Comparison of ENCODE assay signal across 27 cellular contexts in the genomic region with DNA sequence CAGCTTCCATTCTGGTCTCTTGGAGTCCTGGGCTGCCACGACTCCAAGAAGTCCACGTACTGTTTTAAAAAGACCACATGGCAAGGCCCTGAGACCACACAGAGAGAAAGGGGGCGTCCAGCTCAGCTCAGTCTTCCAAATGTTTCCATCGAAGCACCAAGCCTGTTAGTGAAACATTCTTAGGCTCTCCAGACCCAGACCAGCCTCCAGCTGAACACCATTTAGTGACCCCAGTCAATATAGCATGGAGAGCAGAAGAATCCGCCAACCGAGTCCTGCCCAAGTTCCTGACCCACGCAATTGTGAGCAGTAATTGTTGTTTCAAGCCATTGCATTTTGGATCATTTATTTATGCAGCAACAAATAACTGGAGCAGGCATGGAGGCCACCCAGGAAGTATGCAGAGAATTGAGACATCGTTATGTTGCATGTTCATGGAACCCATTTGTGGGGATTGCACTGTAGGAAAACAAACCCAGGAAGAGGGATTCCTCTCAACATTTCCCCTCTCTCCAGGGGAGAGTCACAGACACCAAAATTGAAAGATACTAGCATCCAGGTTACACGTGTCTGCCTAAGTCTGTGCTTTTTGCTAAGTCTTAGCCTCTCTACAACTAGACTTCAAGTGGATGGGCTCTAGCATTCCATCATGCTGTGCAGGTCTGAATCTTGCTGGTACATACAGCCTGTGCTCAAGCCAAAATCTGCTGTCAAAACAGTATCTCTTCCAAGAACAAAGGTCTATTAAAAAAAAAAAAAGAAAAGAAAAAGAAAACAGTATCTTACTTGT.
"Had no signal": no experiment of that assay in that cellular context is flagged by ENCODE, and none has a peak within 500 bp of the region (broad histone marks: within the 10 kb centered on the region; RNA-seq: fewer than 3 reads in every experiment).

No MANE protein-coding gene starts in this region.

- H3K27me3 ChIP-seq: colonic mucosa, gastrocnemius medialis, hepatocyte had no signal

- ATAC-seq: effector memory CD8-positive, alpha-beta T cell; esophagus mucosa; gastrocnemius medialis; left lobe of liver; lower lobe of right lung; mucosa of descending colon had no signal

- H3K4me1 ChIP-seq: colonic mucosa, esophagus squamous epithelium, gastrocnemius medialis, left ventricle myocardium inferior, lower lobe of right lung had no signal

- H3K9me3 ChIP-seq: colonic mucosa, esophagus squamous epithelium, gastrocnemius medialis, left ventricle myocardium inferior, lower lobe of right lung, mucosa of descending colon had no signal

- H2AFZ ChIP-seq: hepatocyte had no signal

- H3K36me3 ChIP-seq: colonic mucosa, esophagus squamous epithelium, gastrocnemius medialis, left ventricle myocardium inferior, lower lobe of right lung had no signal

- H3K27ac ChIP-seq: colonic mucosa, epithelial cell of prostate, esophagus squamous epithelium, gastrocnemius medialis, hepatocyte, left ventricle myocardium inferior, lower lobe of right lung had no signal

- H3K4me3 ChIP-seq: colonic mucosa, esophagus squamous epithelium, gastrocnemius medialis, hepatocyte, left ventricle myocardium inferior, lower lobe of right lung, mucosa of descending colon had no signal

- DNase-seq: colonic mucosa; cortex of kidney; effector CD8-positive, alpha-beta T cell; effector memory CD8-positive, alpha-beta T cell; endodermal cell; erythroblast; esophagus squamous epithelium; foreskin fibroblast; foreskin melanocyte; gastrocnemius medialis; glutamatergic neuron; head of caudate nucleus; hypothalamus; immature natural killer cell; islet precursor cell; kidney; kidney glomerular epithelial cell; left colon; left ventricle myocardium inferior; lower lobe of right lung; mesenchymal stem cell; mucosa of descending colon; naive B cell had no signal

- H3K4me2 ChIP-seq: hepatocyte had no signal
